In genomic region chr13:46665243-46665629, GRCh38 we compare ENCODE assay signal across 11 cellular contexts.
A peak's percentile ranks its signal among the peaks of the same experiment; 100 is the strongest.
DNase-seq lines count a peak whose midpoint lies in the region; ATAC-seq and TF ChIP-seq lines count a peak whose summit lies in the region.
"Had no signal": no experiment of that assay in that cellular context is flagged by ENCODE, and none has a peak within 500 bp of the region (broad histone marks: within the 10 kb centered on the region; RNA-seq: fewer than 3 reads in every experiment).

No MANE protein-coding gene starts in this region.

- H3K36me3 Mint-ChIP-seq in activated naive CD4-positive, alpha-beta T cell treated with anti-CD3 and anti-CD28 coated beads, Interleukin-2, amount 50 U/mL, for 24 hours, result peaks cover 6% of the 10 kb centered on the region
- H3K36me3 Mint-ChIP-seq in activated T-helper 1 cell treated with anti-CD3 and anti-CD28 coated beads, Interleukin-12 subunit alpha, Interleukin-12 subunit beta, Interleukin-2, Interleukin-4 antibody, amounts not matched to agents 30 ng/mL and 10 ng/mL and 1 ng/mL, durations not matched to agents 14 hours and 24 hours and 36 hours (ENCODE audit: low read depth), result peaks cover 11% of the 10 kb centered on the region

- no peak for TF ChIP-seq CTCF in lower lobe of right lung (IDR thresholded peaks at IDR 0.05)
- no peak for TF ChIP-seq CTCF in tibial artery (IDR thresholded peaks at IDR 0.05)
- TF ChIP-seq CTCF in brain microvascular endothelial cell (IDR thresholded peaks at IDR 0.05; ENCODE audit: low read depth, low read length, missing control alignments), result no peak

- peak overlapping the region; percentile 30 for H3K4me3 Mint-ChIP-seq in activated naive CD4-positive, alpha-beta T cell treated with anti-CD3 and anti-CD28 coated beads, Interleukin-2, amount 50 U/mL, for 24 hours
- peak overlapping the region; percentile 25 for H3K4me3 Mint-ChIP-seq in activated T-helper 1 cell treated with anti-CD3 and anti-CD28 coated beads, Interleukin-12 subunit alpha, Interleukin-12 subunit beta, Interleukin-2, Interleukin-4 antibody, amounts not matched to agents 30 ng/mL and 10 ng/mL and 1 ng/mL, durations not matched to agents 14 hours and 24 hours and 36 hours

- H3K4me1 Mint-ChIP-seq in activated naive CD4-positive, alpha-beta T cell treated with anti-CD3 and anti-CD28 coated beads, Interleukin-2, amount 50 U/mL, for 24 hours, result peaks cover 73% of the 10 kb centered on the region
- H3K4me1 Mint-ChIP-seq in activated T-helper 1 cell treated with anti-CD3 and anti-CD28 coated beads, Interleukin-12 subunit alpha, Interleukin-12 subunit beta, Interleukin-2, Interleukin-4 antibody, amounts not matched to agents 30 ng/mL and 10 ng/mL and 1 ng/mL, durations not matched to agents 14 hours and 24 hours and 36 hours (ENCODE audit: low read depth), result peaks cover 58% of the 10 kb centered on the region

- in situ Hi-C loops in brain microvascular endothelial cell (cut with HindIII; ENCODE audit: low pct_ligation_motif_present, low sequenced_read_pairs), result no loop called here

- peak overlapping the region; percentile 79 for H3K27ac Mint-ChIP-seq in activated naive CD4-positive, alpha-beta T cell treated with anti-CD3 and anti-CD28 coated beads, Interleukin-2, amount 50 U/mL, for 24 hours
- H3K27ac Mint-ChIP-seq in activated T-helper 1 cell treated with anti-CD3 and anti-CD28 coated beads, Interleukin-12 subunit alpha, Interleukin-12 subunit beta, Interleukin-2, Interleukin-4 antibody, amounts not matched to agents 30 ng/mL and 10 ng/mL and 1 ng/mL, durations not matched to agents 14 hours and 24 hours and 36 hours, result peak overlapping the region; percentile 80

- H3K4me3 ChIP-seq in lower lobe of right lung, result no peak overlapping the region
- H3K4me3 ChIP-seq in tibial artery, result no peak overlapping the region
- no peak overlapping the region for H3K4me3 ChIP-seq in brain microvascular endothelial cell (ENCODE audit: low read depth, low read length)

- no peaks in the 10 kb centered on the region for H3K27me3 Mint-ChIP-seq in activated naive CD4-positive, alpha-beta T cell treated with anti-CD3 and anti-CD28 coated beads, Interleukin-2, amount 50 U/mL, for 24 hours
- H3K27me3 Mint-ChIP-seq in activated T-helper 1 cell treated with anti-CD3 and anti-CD28 coated beads, Interleukin-12 subunit alpha, Interleukin-12 subunit beta, Interleukin-2, Interleukin-4 antibody, amounts not matched to agents 30 ng/mL and 10 ng/mL and 1 ng/mL, durations not matched to agents 14 hours and 24 hours and 36 hours (ENCODE audit: insufficient read depth), result no peaks in the 10 kb centered on the region

- intact Hi-C loops in activated T-helper 1 cell treated with anti-CD3 and anti-CD28 coated beads, Interleukin-12 subunit alpha, Interleukin-12 subunit beta, Interleukin-2, Interleukin-4 antibody, amounts not matched to agents 30 ng/mL and 10 ng/mL and 1 ng/mL, durations not matched to agents 14 hours and 24 hours and 36 hours (cut with micrococcal nuclease), result loop anchor here (5.0 kb wide), 2 partner anchors 87 to 132 kb away; partner anchors contain the start of gene ESD
- intact Hi-C loops in lower lobe of right lung (cut with DNase I), result no loop called here
- intact Hi-C loops in tibial artery (cut with DNase I; ENCODE audit: low total_unique reads), result no loop called here

- H3K9me3 ChIP-seq in lower lobe of right lung, result no peaks in the 10 kb centered on the region
- no peaks in the 10 kb centered on the region for H3K9me3 ChIP-seq in tibial artery

- H3K36me3 ChIP-seq in lower lobe of right lung, result peaks cover 5% of the 10 kb centered on the region
- peaks cover 0 to 2% (median 0%) of the 10 kb centered on the region in 3 donors for H3K36me3 ChIP-seq in tibial artery
- H3K36me3 ChIP-seq in brain microvascular endothelial cell (replicated peaks), result no peaks in the 10 kb centered on the region

- no peak for DNase-seq in activated naive CD4-positive, alpha-beta T cell (lab: John Stamatoyannopoulos, UW)
- DNase-seq in activated T-helper 1 cell treated with anti-CD3 and anti-CD28 coated beads, Interleukin-12 subunit alpha, Interleukin-12 subunit beta, Interleukin-2, Interleukin-4 antibody, amounts not matched to agents 30 ng/mL and 10 ng/mL and 1 ng/mL, durations not matched to agents 14 hours and 24 hours and 36 hours (ENCODE audit: low spot score), result no peak
- no peak for DNase-seq in lower lobe of right lung
- no peak for DNase-seq in tibial artery
- no peak for DNase-seq in brain microvascular endothelial cell
- no peak for DNase-seq in HUDEP-2 (lab: John Stamatoyannopoulos, UW; ENCODE audit: unreplicated experiment in 76 of 76)
- DNase-seq: NCI-H1105; stimulated activated CD4-positive, alpha-beta T cell treated with anti-CD3 and anti-CD28 coated beads, Interleukin-2, amount 100 ng/mL, for 48 hours had no signal

- H3K4me1 ChIP-seq in lower lobe of right lung (peaks cover 68% of the 10 kb centered on the region), tibial artery (peaks cover 0 to 60% (median 40%) of the 10 kb centered on the region in 4 donors)

- ATAC-seq in lower lobe of right lung (no peak), GM21528 (IDR thresholded peaks at IDR 0.05; ENCODE audit: low FRiP score, unreplicated experiment) (no peak)

- no peaks in the 10 kb centered on the region for H3K9me3 Mint-ChIP-seq in activated naive CD4-positive, alpha-beta T cell treated with anti-CD3 and anti-CD28 coated beads, Interleukin-2, amount 50 U/mL, for 24 hours
- H3K9me3 Mint-ChIP-seq in activated T-helper 1 cell treated with anti-CD3 and anti-CD28 coated beads, Interleukin-12 subunit alpha, Interleukin-12 subunit beta, Interleukin-2, Interleukin-4 antibody, amounts not matched to agents 30 ng/mL and 10 ng/mL and 1 ng/mL, durations not matched to agents 14 hours and 24 hours and 36 hours, result no peaks in the 10 kb centered on the region

- H3K27ac ChIP-seq in lower lobe of right lung (peak overlapping the region; percentile 9), tibial artery (peak overlapping the region; percentile 48 to 63), brain microvascular endothelial cell (no peak overlapping the region)
- H3K27ac ChIP-seq: C4-2B had no signal

- H3K27me3 ChIP-seq in lower lobe of right lung (ENCODE audit: low read depth), result no peaks in the 10 kb centered on the region
- no peaks in the 10 kb centered on the region for H3K27me3 ChIP-seq in tibial artery
- no peaks in the 10 kb centered on the region for H3K27me3 ChIP-seq in brain microvascular endothelial cell (replicated peaks)
